ENCODE assay signal across 1 cellular context in genomic region chr5:34498582-34498981, GRCh38.
TF ChIP-seq lines count a peak whose summit lies in the region.

No MANE protein-coding gene starts in this region.

TF ChIP-seq in GM12878, 131 proteins besides CTCF, POLR2A, EP300 and RAD21 (continued from another document):
- no peak for TF ChIP-seq NKRF (conservative IDR thresholded peaks at IDR 0.05)
TF ChIP-seq in GM12878: peak in this region for 0.
